2 cellular contexts compared by ENCODE assay signal in genomic region chr4:48329193-48329592, GRCh38.
A peak's percentile ranks its signal among the peaks of the same experiment; 100 is the strongest.
TF ChIP-seq lines count a peak whose summit lies in the region.

No MANE protein-coding gene starts in this region.

TF ChIP-seq in A549, 52 proteins besides CTCF, POLR2A, EP300 and RAD21:
- no peak for TF ChIP-seq CEBPB (IDR thresholded peaks at IDR 0.05)
- 0 out of 2 replicates have a peak, but pooled peaks have one; percentile 45 for TF ChIP-seq GATA3 (IDR thresholded peaks at IDR 0.05; ENCODE audit: borderline replicate concordance)

TF ChIP-seq in IMR-90, 13 proteins besides CTCF, POLR2A, EP300 and RAD21:
- no peak for TF ChIP-seq CHD1 (IDR thresholded peaks at IDR 0.05; ENCODE audit: low read depth, low read length)
- no peak for TF ChIP-seq MXI1 (IDR thresholded peaks at IDR 0.05; ENCODE audit: borderline replicate concordance, low read depth, low read length)
